In genomic region chr11:125591659-125592304, GRCh38 we compare ENCODE assay signal across 8 cellular contexts. TPM values are rescaled to one million over a fixed set of nuclear protein-coding genes. Genes with fewer than 3 reads are reported as not detected.
DNase-seq lines count a peak whose midpoint lies in the region; ATAC-seq lines count a peak whose summit lies in the region.

No MANE protein-coding gene starts in this region.

- H3K27me3 ChIP-seq in skeletal muscle satellite cell (ENCODE audit: control insufficient read depth, insufficient read depth, low read length), result no peaks in the 10 kb centered on the region

- H3K4me2 ChIP-seq in skeletal muscle satellite cell (ENCODE audit: low read length), result peak overlapping the region; percentile 100

- no peaks in the 10 kb centered on the region for H3K9me3 ChIP-seq in skeletal muscle satellite cell (replicated peaks; ENCODE audit: low read length)

- H3K36me3 ChIP-seq in skeletal muscle satellite cell (ENCODE audit: insufficient read depth, low read length), result peaks cover 10% of the 10 kb centered on the region

- H3K27ac ChIP-seq in angular gyrus (ENCODE audit: low read depth, low read length), result peak overlapping the region; percentile 93

- H3K4me3 ChIP-seq in iPS-11a (ENCODE audit: low read depth, low read length), result peak overlapping the region; percentile 96
- peak overlapping the region; percentile 86 for H3K4me3 ChIP-seq in skeletal muscle satellite cell (ENCODE audit: low read length)

- peaks cover 15% of the 10 kb centered on the region for H3K4me1 ChIP-seq in skeletal muscle satellite cell (ENCODE audit: control insufficient read depth, insufficient read depth, low read length)

- peak; percentile 16 to 17 for DNase-seq in AML-193 (lab: John Stamatoyannopoulos, UW)
- peak; percentile 2 for DNase-seq in SK-N-DZ (ENCODE audit: low spot score)
- no peak for DNase-seq in MV-4-11 (lab: John Stamatoyannopoulos, UW)

- ATAC-seq in GM18907 (IDR thresholded peaks at IDR 0.05; ENCODE audit: unreplicated experiment) (peak; percentile 27), HG03097 (IDR thresholded peaks at IDR 0.05; ENCODE audit: low FRiP score, unreplicated experiment) (peak; percentile 9)

- peak overlapping the region; percentile 97 for H3K9ac ChIP-seq in skeletal muscle satellite cell (ENCODE audit: low read depth, low read length)

RNA-seq across cellular contexts. Expression of gene STT3A, which starts 0.9 kb away (rescaled TPM):
- polyA plus RNA-seq in SK-N-DZ (2014; cell fraction: cytosol; rRNA removed), result 33.3 and 41.1 TPM in 2 replicates
- polyA plus RNA-seq in SK-N-DZ (2014; cell fraction: nucleus; rRNA removed), result 33.9 and 36.9 TPM in 2 replicates
- 147 and 212 TPM in 2 replicates for total RNA-seq in skeletal muscle satellite cell (2012; rRNA removed)

RNA-seq across cellular contexts. Expression of gene EI24, which starts 22.5 kb away (rescaled TPM):
- polyA plus RNA-seq in SK-N-DZ (2014; cell fraction: cytosol; rRNA removed), result 47.2 and 57.0 TPM in 2 replicates
- polyA plus RNA-seq in SK-N-DZ (2014; cell fraction: nucleus; rRNA removed), result 22.6 and 29.4 TPM in 2 replicates
- 93.5 and 131 TPM in 2 replicates for total RNA-seq in skeletal muscle satellite cell (2012; rRNA removed)

RNA-seq across cellular contexts. Expression of gene CHEK1, which starts 33.2 kb away (rescaled TPM):
- polyA plus RNA-seq in SK-N-DZ (2014; cell fraction: cytosol; rRNA removed), result 47.4 and 54.5 TPM in 2 replicates
- 33.8 and 34.5 TPM in 2 replicates for polyA plus RNA-seq in SK-N-DZ (2014; cell fraction: nucleus; rRNA removed)
- total RNA-seq in skeletal muscle satellite cell (2012; rRNA removed), result 23.1 and 28.4 TPM in 2 replicates
